Comparison of ENCODE assay signal across 18 cellular contexts in genomic region chr3:4501991-4502390, GRCh38.
"Had no signal": no experiment of that assay in that cellular context is flagged by ENCODE, and none has a peak within 500 bp of the region (broad histone marks: within the 10 kb centered on the region; RNA-seq: fewer than 3 reads in every experiment).

No MANE protein-coding gene starts in this region.

- H3K4me3 ChIP-seq: lower lobe of right lung, tibial artery, vagina had no signal

- H3K27me3 Mint-ChIP-seq: activated CD4-positive, alpha-beta T cell treated with anti-CD3 and anti-CD28 coated beads, Interleukin-2, amount 10 ng/mL, durations not matched to agents 7 days and 5 days; activated naive CD4-positive, alpha-beta T cell treated with anti-CD3 and anti-CD28 coated beads, Interleukin-2, amount 50 U/mL, for 24 hours; dendritic cell treated with granulocyte-macrophage colony-stimulating factor and Interleukin-4, amounts not matched to agents 40 ng/mL and 50 ng/mL, for 4 days; progenitor cell of endocrine pancreas had no signal

- ATAC-seq: lower lobe of right lung; stimulated activated naive CD8-positive, alpha-beta T cell treated with anti-CD3 and anti-CD28 coated beads, Interleukin-15, Interleukin-2, amounts not matched to agents 100 U/mL and 50 U/mL, for 24 hours had no signal

- H3K27ac ChIP-seq: vagina had no signal

- H3K36me3 ChIP-seq: vagina had no signal

- H3K9me3 Mint-ChIP-seq: activated CD4-positive, alpha-beta T cell treated with anti-CD3 and anti-CD28 coated beads, Interleukin-2, amount 10 ng/mL, durations not matched to agents 7 days and 5 days; activated naive CD4-positive, alpha-beta T cell treated with anti-CD3 and anti-CD28 coated beads, Interleukin-2, amount 50 U/mL, for 24 hours; dendritic cell treated with granulocyte-macrophage colony-stimulating factor and Interleukin-4, amounts not matched to agents 40 ng/mL and 50 ng/mL, for 4 days had no signal

- H3K9me3 ChIP-seq: lower lobe of right lung, tibial artery, vagina had no signal

- DNase-seq: activated CD4-positive, alpha-beta T cell treated with anti-CD3 and anti-CD28 coated beads, Interleukin-2, amount 10 ng/mL, durations not matched to agents 7 days and 5 days; activated CD4-positive, CD25-positive, alpha-beta regulatory T cell; activated CD8-positive, alpha-beta memory T cell treated with anti-CD3 and anti-CD28 coated beads for 24 hours; activated CD8-positive, alpha-beta memory T cell treated with anti-CD3 and anti-CD28 coated beads, Interleukin-2, amount 50 U/mL, for 48 hours; activated effector memory CD4-positive, alpha-beta T cell treated with Interleukin-2 at 50 U/mL for 16 hours; activated T-cell treated with anti-CD3 and anti-CD28 coated beads, Interleukin-2, amount 50 U/mL, for 48 hours; effector memory CD4-positive, alpha-beta T cell; lower lobe of right lung; stimulated activated CD4-positive, alpha-beta T cell treated with anti-CD3 and anti-CD28 coated beads, Interleukin-12 subunit alpha, Interleukin-12 subunit beta, amount 100 ng/mL, for 4 hours; stimulated activated CD4-positive, alpha-beta T cell treated with anti-CD3 and anti-CD28 coated beads, Interleukin-1b, Interleukin-23, amount 100 ng/mL, for 48 hours; stimulated activated CD8-positive, alpha-beta memory T cell treated with anti-CD3 and anti-CD28 coated beads, Interleukin-4, amount 100 ng/mL, for 48 hours; stimulated activated naive CD8-positive, alpha-beta T cell treated with anti-CD3 and anti-CD28 coated beads, Interleukin-15, Interleukin-2, amounts not matched to agents 100 U/mL and 50 U/mL, for 24 hours; substantia nigra; tibial artery had no signal

- H3K27ac Mint-ChIP-seq: activated CD4-positive, alpha-beta T cell treated with anti-CD3 and anti-CD28 coated beads, Interleukin-2, amount 10 ng/mL, durations not matched to agents 7 days and 5 days; dendritic cell treated with granulocyte-macrophage colony-stimulating factor and Interleukin-4, amounts not matched to agents 40 ng/mL and 50 ng/mL, for 4 days had no signal

- H3K4me3 Mint-ChIP-seq: activated CD4-positive, alpha-beta T cell treated with anti-CD3 and anti-CD28 coated beads, Interleukin-2, amount 10 ng/mL, durations not matched to agents 7 days and 5 days; activated naive CD4-positive, alpha-beta T cell treated with anti-CD3 and anti-CD28 coated beads, Interleukin-2, amount 50 U/mL, for 24 hours; dendritic cell treated with granulocyte-macrophage colony-stimulating factor and Interleukin-4, amounts not matched to agents 40 ng/mL and 50 ng/mL, for 4 days had no signal

- H3K27me3 ChIP-seq: tibial artery, vagina had no signal
